16 cellular contexts compared by ENCODE assay signal in the genomic region with DNA sequence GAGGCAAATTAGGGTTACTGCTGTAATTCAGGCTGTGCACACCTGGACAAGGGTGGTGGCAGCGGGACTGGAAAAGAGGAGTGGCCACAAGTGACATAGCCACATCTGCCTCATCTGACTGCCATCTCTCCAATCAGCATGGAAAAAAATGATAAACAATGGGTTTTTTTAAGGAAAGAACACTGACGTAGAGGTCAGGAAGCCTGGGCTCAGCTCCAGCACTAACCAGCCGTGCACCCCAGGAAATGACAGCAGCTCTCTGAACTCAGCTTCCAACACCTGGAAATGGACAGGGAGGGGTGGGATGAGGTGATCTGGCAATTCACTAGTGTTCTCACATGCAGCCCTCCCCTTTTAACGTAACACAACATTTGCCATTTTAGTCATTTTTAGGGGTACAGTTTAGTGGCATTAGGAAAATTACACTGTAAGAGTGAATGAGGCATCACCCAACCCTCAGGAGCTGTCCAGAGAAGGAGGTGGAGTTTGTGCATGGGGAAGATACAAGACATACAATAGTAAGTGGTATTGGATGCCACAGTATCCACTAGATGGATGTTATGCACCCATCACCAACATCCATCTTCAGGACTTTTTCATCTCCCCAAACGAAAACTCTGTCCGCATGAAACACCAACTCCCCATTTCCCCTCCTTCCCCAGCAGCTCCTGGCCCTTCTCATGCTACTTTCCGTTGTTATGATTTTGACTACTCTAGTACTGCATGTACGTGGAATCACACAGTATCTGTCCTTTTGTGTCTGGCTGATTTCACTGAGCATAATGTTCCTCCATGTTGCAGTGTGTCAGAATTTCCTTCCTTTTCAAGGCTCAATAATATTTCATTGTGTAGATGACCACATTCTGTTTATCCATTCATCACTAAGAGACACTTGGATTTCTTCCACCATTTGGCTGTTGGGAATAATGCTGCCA.
A peak's percentile ranks its signal among the peaks of the same experiment; 100 is the strongest.
DNase-seq lines count a peak whose midpoint lies in the region; ATAC-seq, FAIRE-seq and TF ChIP-seq lines count a peak whose summit lies in the region.
"Had no signal": no experiment of that assay in that cellular context is flagged by ENCODE, and none has a peak within 500 bp of the region (broad histone marks: within the 10 kb centered on the region; RNA-seq: fewer than 3 reads in every experiment).

No MANE protein-coding gene starts in this region.

- H3K36me3 ChIP-seq in astrocyte (ENCODE audit: insufficient read depth, low read length) (no peaks in the 10 kb centered on the region), sigmoid colon (no peaks in the 10 kb centered on the region)
- H3K36me3 ChIP-seq: Peyer's patch, uterus had no signal

- H3K27ac Mint-ChIP-seq in astrocyte (ENCODE audit: unreplicated experiment) = peak overlapping the region; percentile 98
- H3K27ac Mint-ChIP-seq in activated T-cell treated with anti-CD3 and anti-CD28 coated beads, Interleukin-2, amount 50 U/mL, for 24 hours = no peak overlapping the region
- H3K27ac Mint-ChIP-seq in stimulated activated naive CD8-positive, alpha-beta T cell treated with anti-CD3 and anti-CD28 coated beads, Interleukin-15, amount 100 ng/mL, for 72 hours = no peak overlapping the region
- H3K27ac Mint-ChIP-seq: CD8-positive, alpha-beta memory T cell; GM23338 had no signal

- TF ChIP-seq CTCF in astrocyte (IDR thresholded peaks at IDR 0.05; ENCODE audit: insufficient read depth, low read depth, low read length) (no peak), foreskin keratinocyte (conservative IDR thresholded peaks at IDR 0.05) (no peak), sigmoid colon (IDR thresholded peaks at IDR 0.05) (no peak)

- peak overlapping the region; percentile 18 for H3K4me3 Mint-ChIP-seq in astrocyte (ENCODE audit: unreplicated experiment)
- no peak overlapping the region for H3K4me3 Mint-ChIP-seq in activated T-cell treated with anti-CD3 and anti-CD28 coated beads, Interleukin-2, amount 50 U/mL, for 24 hours
- H3K4me3 Mint-ChIP-seq in stimulated activated naive CD8-positive, alpha-beta T cell treated with anti-CD3 and anti-CD28 coated beads, Interleukin-15, amount 100 ng/mL, for 72 hours = no peak overlapping the region
- H3K4me3 Mint-ChIP-seq: CD8-positive, alpha-beta memory T cell; GM23338 had no signal

- no peaks in the 10 kb centered on the region for H3K27me3 Mint-ChIP-seq in astrocyte (ENCODE audit: low read depth, unreplicated experiment)
- H3K27me3 Mint-ChIP-seq in activated T-cell treated with anti-CD3 and anti-CD28 coated beads, Interleukin-2, amount 50 U/mL, for 24 hours = peaks cover 25% of the 10 kb centered on the region
- H3K27me3 Mint-ChIP-seq in stimulated activated naive CD8-positive, alpha-beta T cell treated with anti-CD3 and anti-CD28 coated beads, Interleukin-15, amount 100 ng/mL, for 72 hours = peaks cover 31% of the 10 kb centered on the region

- peak in 3 of 4 donors; percentile 4 to 68 (median 38) for TF ChIP-seq EP300 in sigmoid colon (IDR thresholded peaks at IDR 0.05)

- H3K27me3 ChIP-seq in astrocyte (ENCODE audit: insufficient read depth, low read length) (no peaks in the 10 kb centered on the region), foreskin keratinocyte (no peaks in the 10 kb centered on the region), sigmoid colon (no peaks in the 10 kb centered on the region)
- H3K27me3 ChIP-seq: body of pancreas, Peyer's patch, uterus had no signal

- no peak overlapping the region for H2AFZ ChIP-seq in astrocyte (ENCODE audit: low read depth, low read length)

- H3K4me2 ChIP-seq in astrocyte (ENCODE audit: low read length) = peak overlapping the region; percentile 78
- H3K4me2 ChIP-seq: GM23338 had no signal

- H3K4me1 ChIP-seq in astrocyte (ENCODE audit: insufficient read depth, low read length) = peaks cover 46% of the 10 kb centered on the region
- H3K4me1 ChIP-seq in foreskin keratinocyte = peaks cover 18% of the 10 kb centered on the region
- peaks cover 0 to 56% (median 53%) of the 10 kb centered on the region in 4 donors for H3K4me1 ChIP-seq in sigmoid colon
- H3K4me1 ChIP-seq: body of pancreas, uterus had no signal

- FAIRE-seq in astrocyte (lab: Jason Lieb, UNC) = no peak

- peak overlapping the region; percentile 68 for H3K9ac ChIP-seq in astrocyte (ENCODE audit: low read length)

- H3K4me1 Mint-ChIP-seq in astrocyte (ENCODE audit: low read depth, unreplicated experiment) = peaks cover 49% of the 10 kb centered on the region
- no peaks in the 10 kb centered on the region for H3K4me1 Mint-ChIP-seq in activated T-cell treated with anti-CD3 and anti-CD28 coated beads, Interleukin-2, amount 50 U/mL, for 24 hours (ENCODE audit: low read depth)
- H3K4me1 Mint-ChIP-seq in stimulated activated naive CD8-positive, alpha-beta T cell treated with anti-CD3 and anti-CD28 coated beads, Interleukin-15, amount 100 ng/mL, for 72 hours = no peaks in the 10 kb centered on the region
- H3K4me1 Mint-ChIP-seq: CD8-positive, alpha-beta memory T cell; GM23338 had no signal

- H3K27ac ChIP-seq in astrocyte (ENCODE audit: low read depth, low read length) = peak overlapping the region; percentile 90
- peak overlapping the region; percentile 83 for H3K27ac ChIP-seq in foreskin keratinocyte
- peak overlapping the region; percentile 82 to 88 (median 84) for H3K27ac ChIP-seq in sigmoid colon

- TF ChIP-seq POLR2A in sigmoid colon (IDR thresholded peaks at IDR 0.05) = no peak

- H3K9me3 ChIP-seq in astrocyte (ENCODE audit: insufficient read depth, low read depth, low read length) = no peaks in the 10 kb centered on the region
- no peaks in the 10 kb centered on the region for H3K9me3 ChIP-seq in sigmoid colon
- H3K9me3 ChIP-seq: body of pancreas, Peyer's patch, uterus had no signal

- intact Hi-C loops in sigmoid colon (cut with DNase I) = loop anchor here (2.0 to 10.0 kb wide), 3 partner anchors 226 to 426 kb away; partner anchors contain the start of gene CDYL

- no peaks in the 10 kb centered on the region for H3K36me3 Mint-ChIP-seq in astrocyte (ENCODE audit: low read depth, unreplicated experiment)
- H3K36me3 Mint-ChIP-seq in activated T-cell treated with anti-CD3 and anti-CD28 coated beads, Interleukin-2, amount 50 U/mL, for 24 hours (ENCODE audit: low read depth) = no peaks in the 10 kb centered on the region
- H3K36me3 Mint-ChIP-seq: CD8-positive, alpha-beta memory T cell had no signal

- no peaks in the 10 kb centered on the region for H4K20me1 ChIP-seq in astrocyte (ENCODE audit: insufficient read depth, low read length)

- peak; percentile 61 for DNase-seq in HCEC 1CT
- peak; percentile 43 for DNase-seq in astrocyte (ENCODE audit: low read depth)
- peak; percentile 77 to 86 for DNase-seq in foreskin keratinocyte
- no peak for DNase-seq in sigmoid colon
- no peak for DNase-seq in epidermal melanocyte (ENCODE audit: insufficient read length, low spot score)
- no peak for DNase-seq in activated T-cell treated with anti-CD3 and anti-CD28 coated beads, Interleukin-2, amount 50 U/mL, for 24 hours
- DNase-seq in stimulated activated naive CD8-positive, alpha-beta T cell treated with anti-CD3 and anti-CD28 coated beads, Interleukin-15, amount 100 ng/mL, for 72 hours = no peak
- no peak for DNase-seq in effector CD4-positive, alpha-beta T cell
- DNase-seq: activated T-cell treated with anti-CD3 and anti-CD28 coated beads, Interleukin-2, amount 50 U/mL, for 1 hour; CD8-positive, alpha-beta memory T cell; KG1; NCI-H2029 treated with DMSO at 0.1 percent for 48 hours had no signal

- H3K79me2 ChIP-seq in astrocyte (ENCODE audit: insufficient read depth, low read length) = no peaks in the 10 kb centered on the region

- peaks cover 3% of the 10 kb centered on the region for H3K9me3 Mint-ChIP-seq in astrocyte (ENCODE audit: unreplicated experiment)
- H3K9me3 Mint-ChIP-seq in activated T-cell treated with anti-CD3 and anti-CD28 coated beads, Interleukin-2, amount 50 U/mL, for 24 hours = no peaks in the 10 kb centered on the region
- no peaks in the 10 kb centered on the region for H3K9me3 Mint-ChIP-seq in stimulated activated naive CD8-positive, alpha-beta T cell treated with anti-CD3 and anti-CD28 coated beads, Interleukin-15, amount 100 ng/mL, for 72 hours
- H3K9me3 Mint-ChIP-seq: CD8-positive, alpha-beta memory T cell; GM23338 had no signal

- H3K4me3 ChIP-seq in astrocyte (ENCODE audit: insufficient read depth, low read depth, low read length) = no peak overlapping the region
- H3K4me3 ChIP-seq in sigmoid colon = no peak overlapping the region
- H3K4me3 ChIP-seq: body of pancreas, GM23338, Peyer's patch, uterus had no signal

- peak; percentile 11 for ATAC-seq in foreskin keratinocyte
- ATAC-seq in stimulated activated naive CD8-positive, alpha-beta T cell treated with anti-CD3 and anti-CD28 coated beads, Interleukin-15, amount 100 ng/mL, for 72 hours = no peak
- ATAC-seq: GM23338 had no signal

- 56 to 62% methylated on average over 8 of the region's 8 CpGs for WGBS in sigmoid colon, 2 donors

Comparison
In these comparisons a context has a peak if more than half of its experiments do, and no peak if none do; other contexts are left out.
1. DNase-seq: peak in HCEC 1CT (single experiment), astrocyte (single experiment) and foreskin keratinocyte (2 of 2); none in sigmoid colon (single experiment), epidermal melanocyte (single experiment), activated T-cell treated with anti-CD3 and anti-CD28 coated beads, Interleukin-2, amount 50 U/mL, for 24 hours (single experiment), stimulated activated naive CD8-positive, alpha-beta T cell treated with anti-CD3 and anti-CD28 coated beads, Interleukin-15, amount 100 ng/mL, for 72 hours (0 of 2) and effector CD4-positive, alpha-beta T cell (single experiment).
2. Peak in every context shown above with its lines, with median percentiles within 50 percentile points of each other: H3K27ac ChIP-seq.